In genomic region chr17:29712677-29713076, GRCh38 we compare ENCODE assay signal across 19 cellular contexts.
DNase-seq lines count a peak whose midpoint lies in the region; ATAC-seq, FAIRE-seq and TF ChIP-seq lines count a peak whose summit lies in the region.
"Had no signal": no experiment of that assay in that cellular context is flagged by ENCODE, and none has a peak within 500 bp of the region (broad histone marks: within the 10 kb centered on the region; RNA-seq: fewer than 3 reads in every experiment).

No MANE protein-coding gene starts in this region.

- H3K4me3 Mint-ChIP-seq in effector memory CD8-positive, alpha-beta T cell: no peak overlapping the region
- peak overlapping the region in 3 of 8 donors; percentile 31 to 77 (median 64) for H3K4me3 Mint-ChIP-seq in naive B cell

- no peak for DNase-seq in Right ventricle myocardium inferior (ENCODE audit: missing footprints)
- no peak for DNase-seq in cardiac septum (ENCODE audit: low spot score)
- no peak for DNase-seq in effector memory CD8-positive, alpha-beta T cell
- no peak for DNase-seq in naive B cell
- no peak for DNase-seq in upper lobe of left lung
- DNase-seq in mucosa of descending colon: no peak
- DNase-seq in pancreas: no peak
- DNase-seq: activated CD4-positive, alpha-beta T cell treated with anti-CD3 and anti-CD28 coated beads for 48 hours; activated effector memory CD4-positive, alpha-beta T cell treated with anti-CD3 and anti-CD28 coated beads, Interleukin-2, amount 50 U/mL, for 16 hours; anterior cingulate cortex; central memory CD4-positive, alpha-beta T cell; GF-D8; NCI-H524; RPMI8226; stimulated activated CD8-positive, alpha-beta memory T cell treated with anti-CD3 and anti-CD28 coated beads, Interleukin-4, amount 100 ng/mL, for 48 hours; testis had no signal

- no peak for FAIRE-seq in pancreas (lab: Jason Lieb, UNC)
- FAIRE-seq: HepG2 had no signal

- H3K27me3 ChIP-seq in upper lobe of left lung (no peaks in the 10 kb centered on the region), pancreas (no peaks in the 10 kb centered on the region)
- H3K27me3 ChIP-seq: testis had no signal

- H3K4me1 ChIP-seq in upper lobe of left lung (peaks cover 38 to 54% (median 48%) of the 10 kb centered on the region in 4 donors), mucosa of descending colon (ENCODE audit: low read depth) (no peaks in the 10 kb centered on the region), pancreas (peaks cover 0 to 14% (median 0%) of the 10 kb centered on the region in 3 donors)

- H3K9me3 ChIP-seq in upper lobe of left lung (no peaks in the 10 kb centered on the region), mucosa of descending colon (no peaks in the 10 kb centered on the region), pancreas (no peaks in the 10 kb centered on the region)
- H3K9me3 ChIP-seq: testis had no signal

- 86% methylated on average over 5 of the region's 5 CpGs for WGBS in upper lobe of left lung, 2 donors
- WGBS in pancreas, 2 donors: 95 to 97% methylated on average over 5 of the region's 5 CpGs

- H3K4me3 ChIP-seq in upper lobe of left lung: no peak overlapping the region
- H3K4me3 ChIP-seq in mucosa of descending colon: no peak overlapping the region
- H3K4me3 ChIP-seq in pancreas: no peak overlapping the region
- H3K4me3 ChIP-seq: testis had no signal

- no peak for TF ChIP-seq EP300 in upper lobe of left lung (IDR thresholded peaks at IDR 0.05)

- intact Hi-C loops in Right ventricle myocardium inferior (cut with DNase I) (no loop called here), cardiac septum (cut with DNase I) (no loop called here), mucosa of descending colon (cut with DNase I, micrococcal nuclease) (no loop called here), pancreas (cut with DNase I) (no loop called here)

- H3K4me1 Mint-ChIP-seq in effector memory CD8-positive, alpha-beta T cell (ENCODE audit: low read depth in 2 of 2): peaks cover 37 to 69% of the 10 kb centered on the region in 2 donors
- H3K4me1 Mint-ChIP-seq in naive B cell: peaks cover 53 to 97% (median 69%) of the 10 kb centered on the region in 3 donors

- TF ChIP-seq CTCF in upper lobe of left lung (IDR thresholded peaks at IDR 0.05) (no peak), mucosa of descending colon (IDR thresholded peaks at IDR 0.05) (no peak), pancreas (IDR thresholded peaks at IDR 0.05) (no peak)

- H3K27me3 Mint-ChIP-seq in effector memory CD8-positive, alpha-beta T cell: no peaks in the 10 kb centered on the region
- H3K27me3 Mint-ChIP-seq in naive B cell: no peaks in the 10 kb centered on the region

- peak overlapping the region; percentile 59 to 80 for H3K27ac Mint-ChIP-seq in effector memory CD8-positive, alpha-beta T cell
- H3K27ac Mint-ChIP-seq in naive B cell: peak overlapping the region in 5 of 6 donors; percentile 22 to 97 (median 91)

- peak overlapping the region; percentile 58 to 91 (median 74) for H3K27ac ChIP-seq in upper lobe of left lung
- H3K27ac ChIP-seq in pancreas: no peak overlapping the region
- H3K27ac ChIP-seq: C4-2B, testis had no signal

- H3K36me3 Mint-ChIP-seq in effector memory CD8-positive, alpha-beta T cell (ENCODE audit: insufficient read depth): peaks cover 6% of the 10 kb centered on the region
- H3K36me3 Mint-ChIP-seq in naive B cell: peaks cover 0 to 10% of the 10 kb centered on the region in 2 donors

- H3K9me3 Mint-ChIP-seq in effector memory CD8-positive, alpha-beta T cell: no peaks in the 10 kb centered on the region
- no peaks in the 10 kb centered on the region for H3K9me3 Mint-ChIP-seq in naive B cell

- peaks cover 0 to 4% (median 0%) of the 10 kb centered on the region in 4 donors for H3K36me3 ChIP-seq in upper lobe of left lung
- no peaks in the 10 kb centered on the region for H3K36me3 ChIP-seq in mucosa of descending colon (ENCODE audit: low read depth)
- no peaks in the 10 kb centered on the region for H3K36me3 ChIP-seq in pancreas

- TF ChIP-seq POLR2A in upper lobe of left lung (IDR thresholded peaks at IDR 0.05): no peak

- peak; percentile 23 for ATAC-seq in Right ventricle myocardium inferior
- ATAC-seq in effector memory CD8-positive, alpha-beta T cell (replicated peaks): no peak
- no peak for ATAC-seq in naive B cell (ENCODE audit: low read depth in 2 of 2)
- ATAC-seq in upper lobe of left lung (ENCODE audit: low FRiP score in 2 of 2): no peak
- ATAC-seq in mucosa of descending colon: no peak
- no peak for ATAC-seq in pancreas
- ATAC-seq in GM19035 (IDR thresholded peaks at IDR 0.05; ENCODE audit: unreplicated experiment): no peak
- ATAC-seq: HepG2 had no signal

Comparison
In these comparisons a context has a peak if more than half of its experiments do, and no peak if none do; other contexts are left out.
1. H3K27ac ChIP-seq: peak in upper lobe of left lung (4 of 4); none in pancreas (0 of 4).